Comparison of ENCODE assay signal across 9 cellular contexts in the genomic region with DNA sequence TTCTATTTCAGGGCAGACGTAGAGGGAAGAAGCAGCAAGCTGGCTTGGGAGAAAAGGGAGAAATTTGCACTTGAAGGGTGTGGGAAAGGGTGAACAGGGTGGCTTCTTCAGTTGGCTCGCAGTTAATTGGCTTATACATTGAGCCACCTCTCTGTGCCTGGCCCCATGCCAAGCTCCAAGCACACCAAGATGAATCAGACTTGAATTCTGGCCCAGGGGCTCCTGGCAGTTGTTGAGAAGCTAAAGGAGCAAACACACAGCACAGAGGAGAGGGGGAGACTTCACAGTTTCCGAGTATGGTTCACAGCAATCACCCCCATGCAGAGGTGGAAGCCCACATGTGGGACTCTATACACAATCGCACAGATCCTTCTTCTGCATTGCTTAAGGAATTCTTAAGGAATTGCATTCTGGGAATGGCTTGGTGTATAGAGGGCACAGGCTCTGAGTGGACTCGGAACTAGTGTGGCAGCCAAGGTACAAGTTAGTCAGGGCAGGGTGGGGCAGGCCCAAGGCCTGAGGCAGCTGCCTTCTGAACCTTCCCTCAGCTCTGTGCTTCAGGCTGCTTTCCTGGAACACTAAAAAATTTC. TPM values are rescaled to one million over a fixed set of nuclear protein-coding genes. Genes with fewer than 3 reads are reported as not detected.
DNase-seq lines count a peak whose midpoint lies in the region; ATAC-seq, FAIRE-seq and TF ChIP-seq lines count a peak whose summit lies in the region.
"Had no signal": no experiment of that assay in that cellular context is flagged by ENCODE, and none has a peak within 500 bp of the region (broad histone marks: within the 10 kb centered on the region; RNA-seq: fewer than 3 reads in every experiment).

No MANE protein-coding gene starts in this region.

- H3K36me3 Mint-ChIP-seq in CD8-positive, alpha-beta memory T cell, result peaks cover 0 to 42% (median 9%) of the 10 kb centered on the region in 3 donors

- no peaks in the 10 kb centered on the region for H3K27me3 Mint-ChIP-seq in CD8-positive, alpha-beta memory T cell

- peak; percentile 71 for ATAC-seq in left ventricle myocardium superior
- peak; percentile 67 to 77 (median 74) for ATAC-seq in psoas muscle
- no peak for ATAC-seq in HG03280 (IDR thresholded peaks at IDR 0.05; ENCODE audit: unreplicated experiment)

- H3K27ac Mint-ChIP-seq in CD8-positive, alpha-beta memory T cell, result peak overlapping the region; percentile 89 to 99 (median 98)

- TF ChIP-seq CTCF in LNCaP clone FGC (IDR thresholded peaks at IDR 0.05; ENCODE audit: control insufficient read depth, extremely low read depth, insufficient read depth) (no peak), adrenal gland (IDR thresholded peaks at IDR 0.05) (no peak), psoas muscle (IDR thresholded peaks at IDR 0.05) (no peak)

- H3K27me3 ChIP-seq in CD8-positive, alpha-beta memory T cell (ENCODE audit: insufficient read depth, low read length, poor library complexity, severe bottlenecking), result no peaks in the 10 kb centered on the region
- H3K27me3 ChIP-seq in adrenal gland (no peaks in the 10 kb centered on the region), psoas muscle (ENCODE audit: insufficient read depth in 3 of 3, low read length in 2 of 3) (no peaks in the 10 kb centered on the region)

- no peak for FAIRE-seq in urothelium cell line (lab: Jason Lieb, UNC)

- WGBS in adrenal gland, 4 donors, result 0 to 3% (median 1%) methylated on average over 4 to 5 of the region's 5 CpGs
- 1 to 3% (median 2%) methylated on average over 5 of the region's 5 CpGs for WGBS in psoas muscle, 3 donors

- no peaks in the 10 kb centered on the region for H3K36me3 ChIP-seq in CD8-positive, alpha-beta memory T cell (ENCODE audit: insufficient read depth, low read length)
- H3K36me3 ChIP-seq in adrenal gland (replicated peaks in 1 of 2) (peaks cover 0 to 7% of the 10 kb centered on the region in 2 donors), psoas muscle (ENCODE audit: insufficient read depth in 1 of 2, low read depth in 1 of 2) (peaks cover 0 to 14% of the 10 kb centered on the region in 2 donors)

- POLR2A ChIA-PET in CD8-positive, alpha-beta memory T cell (lab: Charles Lee), result interaction anchor here (1.0 to 2.0 kb wide), 6 partner anchors 14 to 74 kb away, joined by 3 to 8 read pairs (median 4); partner anchors contain the start of genes EOGT and TMF1

- CTCF ChIA-PET in CD8-positive, alpha-beta memory T cell (lab: Charles Lee), result interaction anchor here (0.6 to 1.9 kb wide), 6 partner anchors 16 to 74 kb away, joined by 3 to 5 read pairs (median 4); no protein-coding TSS in a partner anchor

- H3K4me1 Mint-ChIP-seq in CD8-positive, alpha-beta memory T cell, result peaks cover 75 to 79% (median 79%) of the 10 kb centered on the region in 3 donors

- DNase-seq in CD8-positive, alpha-beta memory T cell, result peak; percentile 37 to 81 (median 48)
- DNase-seq in LNCaP clone FGC (ENCODE audit: low read depth) (peak; percentile 93), T follicular helper cell (ENCODE audit: low read depth) (peak; percentile 54), adrenal gland (peak; percentile 88 to 97 (median 95)), left ventricle myocardium superior (peak; percentile 91), psoas muscle (peak; percentile 92 to 96), urothelium cell line (ENCODE audit: low spot score) (peak; percentile 66)

- peak in 1 of 2 donors; percentile 72 for TF ChIP-seq POLR2A in adrenal gland (IDR thresholded peaks at IDR 0.05)

- H3K4me3 Mint-ChIP-seq in CD8-positive, alpha-beta memory T cell, result peak overlapping the region; percentile 93 to 99 (median 96)

- peak overlapping the region; percentile 77 for H3K27ac ChIP-seq in CD8-positive, alpha-beta memory T cell (ENCODE audit: low read depth, low read length)
- H3K27ac ChIP-seq in adrenal gland (peak overlapping the region; percentile 66 to 96 (median 90)), psoas muscle (peak overlapping the region; percentile 98)

- H3K9me3 ChIP-seq in CD8-positive, alpha-beta memory T cell (ENCODE audit: low read length), result no peaks in the 10 kb centered on the region
- H3K9me3 ChIP-seq in adrenal gland (replicated peaks in 1 of 3) (no peaks in the 10 kb centered on the region), psoas muscle (no peaks in the 10 kb centered on the region)

- intact Hi-C loops in adrenal gland (cut with DNase I) (no loop called here), left ventricle myocardium superior (cut with micrococcal nuclease) (no loop called here), psoas muscle (cut with DNase I) (loop anchor here in 1 of 2 donors (2.0 kb wide), 1 partner anchor 31 kb away; no protein-coding TSS in a partner anchor)

- peak overlapping the region; percentile 67 for H3K4me3 ChIP-seq in CD8-positive, alpha-beta memory T cell (ENCODE audit: low read length)
- peak overlapping the region; percentile 92 for H3K4me3 ChIP-seq in LNCaP clone FGC (ENCODE audit: low read depth, low read length)
- H3K4me3 ChIP-seq in adrenal gland, result peak overlapping the region; percentile 58 to 92 (median 66)
- H3K4me3 ChIP-seq in psoas muscle, result peak overlapping the region; percentile 90

- peaks cover 76% of the 10 kb centered on the region for H3K4me1 ChIP-seq in CD8-positive, alpha-beta memory T cell (ENCODE audit: insufficient read depth, low read length)
- H3K4me1 ChIP-seq in adrenal gland (replicated peaks in 1 of 2) (peaks cover 50 to 76% of the 10 kb centered on the region in 2 donors), psoas muscle (peaks cover 69% of the 10 kb centered on the region)

- no peaks in the 10 kb centered on the region for H3K9me3 Mint-ChIP-seq in CD8-positive, alpha-beta memory T cell

RNA-seq across cellular contexts. Expression of gene ARL6IP5, which starts 1.5 kb away (rescaled TPM):
- total RNA-seq in CD8-positive, alpha-beta memory T cell, result 100 to 1,000 TPM; 121 to 124 TPM
- polyA plus RNA-seq in CD8-positive, alpha-beta memory T cell, result 425 TPM
- total RNA-seq in adrenal gland, result 100 to 1,000 TPM; 105 to 276 (median 191) TPM
- polyA plus RNA-seq in adrenal gland, result 100 to 1,000 TPM; 100 to 198 (median 130) TPM
- total RNA-seq in left ventricle myocardium superior, result 214 TPM
- 100 to 1,000 TPM; 121 to 191 (median 156) TPM for total RNA-seq in psoas muscle
- polyA plus RNA-seq in psoas muscle, result 100 to 1,000 TPM in 2 of 3 donors, 10 to 100 TPM in 1; 82.1 to 171 (median 146) TPM

RNA-seq across cellular contexts. Expression of gene UBA3, which starts 6.1 kb away (rescaled TPM):
- total RNA-seq in CD8-positive, alpha-beta memory T cell, result 10 to 100 TPM; 76.6 to 89.5 TPM
- polyA plus RNA-seq in CD8-positive, alpha-beta memory T cell, result 42.6 TPM
- total RNA-seq in adrenal gland (10 to 100 TPM; 39.6 to 85.7 (median 61.5) TPM), left ventricle myocardium superior (93.4 TPM), psoas muscle (10 to 100 TPM; 32.7 to 44.6 (median 42.3) TPM)
- polyA plus RNA-seq in adrenal gland (10 to 100 TPM; 31.8 to 76.9 (median 34.4) TPM), psoas muscle (10 to 100 TPM; 20.5 to 59.3 (median 29.5) TPM)

RNA-seq across cellular contexts. Expression of gene TMF1, which starts 34.1 kb away (rescaled TPM):
- 10 to 100 TPM; 31.8 to 35.6 TPM for total RNA-seq in CD8-positive, alpha-beta memory T cell
- 40.0 TPM for polyA plus RNA-seq in CD8-positive, alpha-beta memory T cell
- total RNA-seq in adrenal gland (10 to 100 TPM; 16.8 to 39.6 (median 27.3) TPM), left ventricle myocardium superior (18.9 TPM), psoas muscle (10 to 100 TPM; 23.0 to 31.5 (median 29.3) TPM)
- polyA plus RNA-seq in adrenal gland (10 to 100 TPM in 1 of 3 donors, 1 to 10 TPM in 2; 6.9 to 38.1 (median 9.8) TPM), psoas muscle (10 to 100 TPM in 2 of 3 donors, 1 to 10 TPM in 1; 6.7 to 25.9 (median 10.1) TPM)

RNA-seq across cellular contexts. Expression of gene LMOD3, which starts 36.2 kb away (rescaled TPM):
- not detected for total RNA-seq in CD8-positive, alpha-beta memory T cell
- 0.14 TPM for polyA plus RNA-seq in CD8-positive, alpha-beta memory T cell
- total RNA-seq in adrenal gland (under 1 TPM in 3 of 8 donors, not detected in 5; 0.04 to 0.14 (median 0.10) TPM), left ventricle myocardium superior (162 TPM), psoas muscle (100 to 1,000 TPM; 127 to 258 (median 174) TPM)
- polyA plus RNA-seq in adrenal gland (under 1 TPM; 0.03 to 0.08 (median 0.07) TPM), psoas muscle (100 to 1,000 TPM in 2 of 3 donors, 1 to 10 TPM in 1; 9.0 to 133 (median 129) TPM)
- total RNA-seq: T-helper 2 cell treated with Interferon-gamma antibody and Interleukin-4, amounts not matched to agents 100 ng/mL and 5 ng/mL, for 36 hours had no signal
